Comparison of ENCODE assay signal across 9 cellular contexts in genomic region chr3:192825657-192826200, GRCh38.
DNase-seq lines count a peak whose midpoint lies in the region; ATAC-seq, FAIRE-seq and TF ChIP-seq lines count a peak whose summit lies in the region.
"Had no signal": no experiment of that assay in that cellular context is flagged by ENCODE, and none has a peak within 500 bp of the region (broad histone marks: within the 10 kb centered on the region; RNA-seq: fewer than 3 reads in every experiment).

No MANE protein-coding gene starts in this region.

- DNase-seq in NAMALWA (ENCODE audit: low spot score) (peak; percentile 44), SW480 (ENCODE audit: low spot score) (peak; percentile 41), pancreas (peak in 2 of 6 donors; percentile 13 to 29), thyroid gland (no peak), amygdala (lab: John Stamatoyannopoulos, UW) (no peak), tibial nerve (ENCODE audit: low spot score in 2 of 2) (no peak)
- no peak for DNase-seq in activated effector memory CD4-positive, alpha-beta T cell treated with Interleukin-2 at 50 U/mL for 16 hours

- no peak for TF ChIP-seq POLR2A in thyroid gland (IDR thresholded peaks at IDR 0.05)
- TF ChIP-seq POLR2A in tibial nerve (IDR thresholded peaks at IDR 0.05): no peak

- H3K27ac ChIP-seq in pancreas: no peak overlapping the region
- H3K27ac ChIP-seq in thyroid gland: no peak overlapping the region
- peak overlapping the region in 1 of 4 donors; percentile 18 for H3K27ac ChIP-seq in tibial nerve
- H3K27ac ChIP-seq: thoracic aorta had no signal

- TF ChIP-seq EP300 in tibial nerve (IDR thresholded peaks at IDR 0.05): no peak

- H3K36me3 ChIP-seq in pancreas (no peaks in the 10 kb centered on the region), thyroid gland (no peaks in the 10 kb centered on the region), tibial nerve (no peaks in the 10 kb centered on the region)
- H3K36me3 ChIP-seq: thoracic aorta had no signal

- no peak overlapping the region for H3K4me3 ChIP-seq in pancreas
- no peak overlapping the region for H3K4me3 ChIP-seq in thyroid gland (replicated peaks in 1 of 3)
- H3K4me3 ChIP-seq in tibial nerve: no peak overlapping the region
- H3K4me3 ChIP-seq: thoracic aorta had no signal

- intact Hi-C loops in pancreas (cut with DNase I) (no loop called here), thyroid gland (cut with DNase I) (loop anchor here (5.0 kb wide), 1 partner anchor 207 kb away; no protein-coding TSS in a partner anchor)

- no peaks in the 10 kb centered on the region for H3K9me3 ChIP-seq in pancreas
- no peaks in the 10 kb centered on the region for H3K9me3 ChIP-seq in thyroid gland
- H3K9me3 ChIP-seq in tibial nerve: no peaks in the 10 kb centered on the region
- H3K9me3 ChIP-seq: thoracic aorta had no signal

- peak; percentile 40 for ATAC-seq in GM21390 (IDR thresholded peaks at IDR 0.05; ENCODE audit: unreplicated experiment)
- ATAC-seq in pancreas: peak; percentile 43 to 84 (median 77)

- no peak for TF ChIP-seq CTCF in pancreas (IDR thresholded peaks at IDR 0.05)
- no peak for TF ChIP-seq CTCF in thyroid gland (IDR thresholded peaks at IDR 0.05)
- peak in 1 of 5 experiments; percentile 13 for TF ChIP-seq CTCF in tibial nerve (IDR thresholded peaks at IDR 0.05)

- FAIRE-seq in pancreas (lab: Jason Lieb, UNC): no peak

- WGBS in pancreas, 2 donors: 47% methylated on average over 2 of the region's 2 CpGs
- WGBS in thyroid gland, 2 donors: 60 to 74% methylated on average over 2 of the region's 2 CpGs
- 47 to 53% methylated on average over 2 of the region's 2 CpGs for WGBS in tibial nerve, 2 donors

- peaks cover 0 to 8% (median 0%) of the 10 kb centered on the region in 3 donors for H3K4me1 ChIP-seq in pancreas
- H3K4me1 ChIP-seq in thyroid gland: peaks cover 0 to 6% of the 10 kb centered on the region in 2 donors
- H3K4me1 ChIP-seq in tibial nerve: peaks cover 0 to 20% (median 0%) of the 10 kb centered on the region in 4 donors

- H3K27me3 ChIP-seq in pancreas: no peaks in the 10 kb centered on the region
- no peaks in the 10 kb centered on the region for H3K27me3 ChIP-seq in thyroid gland
- no peaks in the 10 kb centered on the region for H3K27me3 ChIP-seq in tibial nerve

Comparison
In these comparisons a context has a peak if more than half of its experiments do, and no peak if none do; other contexts are left out.
1. DNase-seq: peak in NAMALWA (single experiment) and SW480 (single experiment); none in activated effector memory CD4-positive, alpha-beta T cell treated with Interleukin-2 at 50 U/mL for 16 hours (single experiment), thyroid gland (0 of 2), amygdala (0 of 56) and tibial nerve (0 of 2).